Comparison of ENCODE assay signal across 8 cellular contexts in genomic region chr3:187746479-187747335, GRCh38. TPM values are rescaled to one million over a fixed set of nuclear protein-coding genes. Genes with fewer than 3 reads are reported as not detected.
A peak's percentile ranks its signal among the peaks of the same experiment; 100 is the strongest.
DNase-seq lines count a peak whose midpoint lies in the region; ATAC-seq and TF ChIP-seq lines count a peak whose summit lies in the region.

No MANE protein-coding gene starts in this region.

- ATAC-seq in HG02852 (IDR thresholded peaks at IDR 0.05; ENCODE audit: unreplicated experiment), result no peak

- H3K36me3 ChIP-seq in spleen, result no peaks in the 10 kb centered on the region

- intact Hi-C loops in spleen (cut with DNase I; ENCODE audit: low total_unique reads), result loop anchor here (10.0 kb wide), 3 partner anchors 408 to 1488 kb away; partner anchors contain the start of gene LPP

- 33 to 48% (median 41%) methylated on average over 11 of the region's 11 CpGs for WGBS in spleen, 5 donors

- H3K9me3 ChIP-seq in spleen, result no peaks in the 10 kb centered on the region

- DNase-seq in stimulated activated CD4-positive, alpha-beta T cell treated with anti-CD3 and anti-CD28 coated beads, Interleukin-4, amount 100 ng/mL, for 24 hours, result peak; percentile 21
- no peak for DNase-seq in stimulated activated CD4-positive, alpha-beta T cell treated with anti-CD3 and anti-CD28 coated beads, Interleukin-4, amount 100 ng/mL, for 1 hour
- DNase-seq in amniotic epithelial cell (ENCODE audit: low read depth) (peak; percentile 61), iris pigment epithelial cell (ENCODE audit: low read depth) (peak; percentile 61), spleen (no peak), 8988T (no peak), NCI-H1092 (lab: John Stamatoyannopoulos, UW) (no peak)

- TF ChIP-seq POLR2A in spleen (IDR thresholded peaks at IDR 0.05), result no peak

- H3K27me3 ChIP-seq in spleen (replicated peaks in 1 of 7), result no peaks in the 10 kb centered on the region

- no peak for TF ChIP-seq CTCF in spleen (IDR thresholded peaks at IDR 0.05 in 8 of 11, conservative IDR thresholded peaks at IDR 0.05 in 3 of 11)

- peak overlapping the region in 6 of 8 donors; percentile 52 to 84 (median 62) for H3K4me3 ChIP-seq in spleen

- H3K27ac ChIP-seq in spleen, result peak overlapping the region; percentile 95 to 99 (median 99)

- H3K4me1 ChIP-seq in spleen, result peaks cover 25 to 81% (median 61%) of the 10 kb centered on the region in 6 donors

RNA-seq across cellular contexts. Expression of gene BCL6, which starts 1.4 kb away (rescaled TPM):
- total RNA-seq in spleen, result 100 to 1,000 TPM in 6 of 7 donors, 10 to 100 TPM in 1; 84.4 to 444 (median 168) TPM
- 10 to 100 TPM in 2 of 3 donors, 1 to 10 TPM in 1; 9.5 to 13.9 (median 12.0) TPM for polyA plus RNA-seq in spleen

RNA-seq across cellular contexts. Expression of gene RTP2, which starts 44.4 kb away (rescaled TPM):
- total RNA-seq in spleen, result not detected
- polyA plus RNA-seq in spleen, result not detected

Comparison
In these comparisons a context has a peak if more than half of its experiments do, and no peak if none do; other contexts are left out.
1. DNase-seq: peak in stimulated activated CD4-positive, alpha-beta T cell treated with anti-CD3 and anti-CD28 coated beads, Interleukin-4, amount 100 ng/mL, for 24 hours (single experiment), amniotic epithelial cell (single experiment) and iris pigment epithelial cell (single experiment); none in stimulated activated CD4-positive, alpha-beta T cell treated with anti-CD3 and anti-CD28 coated beads, Interleukin-4, amount 100 ng/mL, for 1 hour (single experiment), spleen (single experiment), 8988T (single experiment) and NCI-H1092 (single experiment).